In the genomic region with DNA sequence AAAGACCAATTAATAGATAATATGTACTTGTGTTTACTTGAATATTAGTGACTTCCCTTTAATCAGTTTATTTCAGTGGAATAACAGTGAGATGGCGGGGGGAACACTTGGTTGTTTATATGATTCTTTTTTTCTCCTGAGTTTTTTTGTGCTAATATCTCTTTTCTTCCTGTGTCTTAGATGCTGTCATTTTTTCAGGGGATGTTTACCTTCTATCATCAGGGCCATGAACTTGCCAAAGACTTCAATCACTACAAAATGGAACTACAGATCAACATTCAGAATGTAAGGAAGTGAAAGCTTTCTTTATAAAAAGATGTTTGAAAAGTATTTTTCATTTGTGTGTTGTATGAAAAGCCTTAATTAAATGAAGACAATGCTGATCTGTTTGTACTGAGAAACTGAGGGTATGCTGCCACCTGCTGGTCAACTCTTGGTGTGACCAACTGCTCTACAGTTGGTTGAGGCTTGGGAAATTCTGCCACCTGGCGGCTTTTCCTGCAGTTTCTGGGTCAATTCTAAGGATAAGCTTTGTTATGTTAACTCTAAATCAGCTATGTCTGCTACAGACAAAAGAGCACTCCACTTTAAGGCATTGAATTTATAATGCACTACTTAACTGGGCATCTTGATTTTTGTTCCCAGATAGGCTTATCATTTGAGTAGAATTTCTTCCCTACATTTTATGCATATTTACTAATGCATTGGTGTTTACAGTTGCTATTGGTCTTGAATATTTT, we compare ENCODE assay signal across 8 cellular contexts.
DNase-seq lines count a peak whose midpoint lies in the region; ATAC-seq, FAIRE-seq and TF ChIP-seq lines count a peak whose summit lies in the region.

No MANE protein-coding gene starts in this region.

- TF ChIP-seq CTCF in GM12865 (IDR thresholded peaks at IDR 0.05; ENCODE audit: insufficient read depth, low read depth, low read length, missing control alignments): peak; percentile 94
- peak; percentile 97 for TF ChIP-seq CTCF in cardiac muscle cell (IDR thresholded peaks at IDR 0.05; ENCODE audit: low read depth, low read length)

- peak; percentile 78 for ATAC-seq in HG02588 (IDR thresholded peaks at IDR 0.05; ENCODE audit: unreplicated experiment)
- peak; percentile 95 for ATAC-seq in SK-N-SH treated with all-trans-retinoic acid at 6 μM for 48 hours

- no peak overlapping the region for H3K4me3 Mint-ChIP-seq in activated naive CD8-positive, alpha-beta T cell treated with anti-CD3 and anti-CD28 coated beads for 36 hours

- H3K27me3 ChIP-seq in cardiac muscle cell: no peaks in the 10 kb centered on the region

- no peaks in the 10 kb centered on the region for H3K36me3 ChIP-seq in cardiac muscle cell

- no peak overlapping the region for H3K27ac Mint-ChIP-seq in activated naive CD8-positive, alpha-beta T cell treated with anti-CD3 and anti-CD28 coated beads for 36 hours

- FAIRE-seq in urothelium cell line (lab: Jason Lieb, UNC): no peak

- intact Hi-C loops in posterior cingulate gyrus (cut with DNase I): loop anchor here (1.0 to 10.0 kb wide), 5 partner anchors 158 to 849 kb away; no protein-coding TSS in a partner anchor

- DNase-seq in GM12865 (ENCODE audit: low read depth) (peak; percentile 94), NCI-H1048 (lab: John Stamatoyannopoulos, UW) (peak; percentile 65), cardiac muscle cell (ENCODE audit: low read depth in 1 of 2, low spot score in 1 of 2) (peak; percentile 94 to 95), posterior cingulate gyrus (peak; percentile 82 to 98 (median 94)), urothelium cell line (ENCODE audit: low spot score) (peak; percentile 69)
- DNase-seq in activated naive CD8-positive, alpha-beta T cell treated with anti-CD3 and anti-CD28 coated beads for 36 hours: peak; percentile 78

- H3K9me3 Mint-ChIP-seq in activated naive CD8-positive, alpha-beta T cell treated with anti-CD3 and anti-CD28 coated beads for 36 hours: no peaks in the 10 kb centered on the region

- H3K9me3 ChIP-seq in cardiac muscle cell (ENCODE audit: low read depth): no peaks in the 10 kb centered on the region

- H3K4me1 ChIP-seq in cardiac muscle cell (ENCODE audit: low read depth): no peaks in the 10 kb centered on the region

- H3K4me1 Mint-ChIP-seq in activated naive CD8-positive, alpha-beta T cell treated with anti-CD3 and anti-CD28 coated beads for 36 hours: peaks cover 3% of the 10 kb centered on the region

- no peak overlapping the region for H3K27ac ChIP-seq in cardiac muscle cell

- no peaks in the 10 kb centered on the region for H3K27me3 Mint-ChIP-seq in activated naive CD8-positive, alpha-beta T cell treated with anti-CD3 and anti-CD28 coated beads for 36 hours

- no peak overlapping the region for H3K4me3 ChIP-seq in GM12865 (ENCODE audit: low read depth, low read length)
- no peak overlapping the region for H3K4me3 ChIP-seq in cardiac muscle cell

- no peaks in the 10 kb centered on the region for H3K36me3 Mint-ChIP-seq in activated naive CD8-positive, alpha-beta T cell treated with anti-CD3 and anti-CD28 coated beads for 36 hours

TF ChIP-seq in SK-N-SH treated with all-trans-retinoic acid at 6 μM for 48 hours, 23 proteins besides CTCF, POLR2A, EP300 and RAD21:
- no peak for TF ChIP-seq ZNF8 (CRISPR knock-in tag; IDR thresholded peaks at IDR 0.05)
- no peak for TF ChIP-seq BACH2 (CRISPR knock-in tag; IDR thresholded peaks at IDR 0.05; ENCODE audit: borderline replicate concordance)
- TF ChIP-seq OSR1 (CRISPR knock-in tag; IDR thresholded peaks at IDR 0.05): no peak
- TF ChIP-seq ZNF70 (CRISPR knock-in tag; IDR thresholded peaks at IDR 0.05): no peak
- no peak for TF ChIP-seq CSDC2 (CRISPR knock-in tag; IDR thresholded peaks at IDR 0.05)
- TF ChIP-seq ARNTL (CRISPR knock-in tag; IDR thresholded peaks at IDR 0.05; ENCODE audit: borderline replicate concordance, low read depth): no peak
- no peak for TF ChIP-seq RARB (CRISPR knock-in tag; IDR thresholded peaks at IDR 0.05)
- no peak for TF ChIP-seq ISL1 (CRISPR knock-in tag; IDR thresholded peaks at IDR 0.05)
- no peak for TF ChIP-seq ESRRG (CRISPR knock-in tag; IDR thresholded peaks at IDR 0.05)
TF ChIP-seq in SK-N-SH treated with all-trans-retinoic acid at 6 μM for 48 hours: peak in this region for 0.
